In genomic region chr4:68347845-68348244, GRCh38 we compare ENCODE assay signal across 9 cellular contexts. TPM values are rescaled to one million over a fixed set of nuclear protein-coding genes. Genes with fewer than 3 reads are reported as not detected.
A peak's percentile ranks its signal among the peaks of the same experiment; 100 is the strongest.
DNase-seq lines count a peak whose midpoint lies in the region; ATAC-seq and TF ChIP-seq lines count a peak whose summit lies in the region.
"Had no signal": no experiment of that assay in that cellular context is flagged by ENCODE, and none has a peak within 500 bp of the region (broad histone marks: within the 10 kb centered on the region; RNA-seq: fewer than 3 reads in every experiment).

No MANE protein-coding gene starts in this region.

- H3K9me3 ChIP-seq in thymus (ENCODE audit: control insufficient read depth): no peaks in the 10 kb centered on the region

- H3K4me1 Mint-ChIP-seq in activated T-cell treated with anti-CD3 and anti-CD28 coated beads, Interleukin-2, amount 50 U/mL, for 4 hours (ENCODE audit: low read depth): peaks cover 44% of the 10 kb centered on the region
- H3K4me1 Mint-ChIP-seq in activated naive CD8-positive, alpha-beta T cell treated with anti-CD3 and anti-CD28 coated beads, Interleukin-2, amount 10 ng/mL, durations not matched to agents 7 days and 5 days: peaks cover 31% of the 10 kb centered on the region

- H3K27me3 Mint-ChIP-seq in activated T-cell treated with anti-CD3 and anti-CD28 coated beads, Interleukin-2, amount 50 U/mL, for 4 hours (ENCODE audit: low read depth): no peaks in the 10 kb centered on the region
- no peaks in the 10 kb centered on the region for H3K27me3 Mint-ChIP-seq in activated naive CD8-positive, alpha-beta T cell treated with anti-CD3 and anti-CD28 coated beads, Interleukin-2, amount 10 ng/mL, durations not matched to agents 7 days and 5 days

- peak overlapping the region; percentile 100 for H3K27ac Mint-ChIP-seq in activated naive CD8-positive, alpha-beta T cell treated with anti-CD3 and anti-CD28 coated beads, Interleukin-2, amount 10 ng/mL, durations not matched to agents 7 days and 5 days

- no peaks in the 10 kb centered on the region for H3K36me3 ChIP-seq in kidney epithelial cell (ENCODE audit: control insufficient read depth, insufficient read depth, low read length)
- no peaks in the 10 kb centered on the region for H3K36me3 ChIP-seq in thymus (ENCODE audit: control insufficient read depth, insufficient read depth)

- TF ChIP-seq CTCF in kidney epithelial cell (IDR thresholded peaks at IDR 0.05; ENCODE audit: insufficient read depth, low read length, poor library complexity, severe bottlenecking) (no peak), GM20000 (IDR thresholded peaks at IDR 0.05; ENCODE audit: extremely low read depth, missing control alignments) (no peak)

- POLR2A ChIA-PET in activated naive CD8-positive, alpha-beta T cell treated with anti-CD3 and anti-CD28 coated beads, Interleukin-2, amount 10 ng/mL, durations not matched to agents 7 days and 5 days (lab: Charles Lee): no interaction called here

- no peaks in the 10 kb centered on the region for H3K9me3 Mint-ChIP-seq in activated T-cell treated with anti-CD3 and anti-CD28 coated beads, Interleukin-2, amount 50 U/mL, for 4 hours
- no peaks in the 10 kb centered on the region for H3K9me3 Mint-ChIP-seq in activated naive CD8-positive, alpha-beta T cell treated with anti-CD3 and anti-CD28 coated beads, Interleukin-2, amount 10 ng/mL, durations not matched to agents 7 days and 5 days

- H3K4me3 ChIP-seq in kidney epithelial cell (ENCODE audit: low read depth, low read length) (peak overlapping the region; percentile 79), thymus (ENCODE audit: low read length) (peak overlapping the region; percentile 0)

- no peak overlapping the region for H3K27ac ChIP-seq in thymus (ENCODE audit: low read depth)

- WGBS in thymus: 37% methylated on average over 5 of the region's 5 CpGs

- DNase-seq in activated T-cell treated with anti-CD3 and anti-CD28 coated beads, Interleukin-2, amount 50 U/mL, for 4 hours: no peak
- no peak for DNase-seq in activated T-cell treated with anti-CD3 and anti-CD28 coated beads for 4 hours
- DNase-seq in activated naive CD8-positive, alpha-beta T cell treated with anti-CD3 and anti-CD28 coated beads, Interleukin-2, amount 10 ng/mL, durations not matched to agents 7 days and 5 days: no peak
- DNase-seq in kidney epithelial cell (ENCODE audit: low read depth): no peak
- no peak for DNase-seq in GM20000 (ENCODE audit: low spot score)
- DNase-seq in NCI-H345 (lab: John Stamatoyannopoulos, UW): no peak
- no peak for DNase-seq in HT-29 (ENCODE audit: low spot score)
- DNase-seq: COR-L47 had no signal

- no peaks in the 10 kb centered on the region for H3K4me1 ChIP-seq in thymus (ENCODE audit: control insufficient read depth, insufficient read depth, low read length)

- no peaks in the 10 kb centered on the region for H3K27me3 ChIP-seq in kidney epithelial cell (ENCODE audit: control insufficient read depth, insufficient read depth, low read length)
- no peaks in the 10 kb centered on the region for H3K27me3 ChIP-seq in thymus (ENCODE audit: control insufficient read depth, insufficient read depth)

- peaks cover 9% of the 10 kb centered on the region for H3K36me3 Mint-ChIP-seq in activated T-cell treated with anti-CD3 and anti-CD28 coated beads, Interleukin-2, amount 50 U/mL, for 4 hours (ENCODE audit: insufficient read depth)
- peaks cover 5% of the 10 kb centered on the region for H3K36me3 Mint-ChIP-seq in activated naive CD8-positive, alpha-beta T cell treated with anti-CD3 and anti-CD28 coated beads, Interleukin-2, amount 10 ng/mL, durations not matched to agents 7 days and 5 days

- ATAC-seq in activated T-cell treated with anti-CD3 and anti-CD28 coated beads, Interleukin-2, amount 50 U/mL, for 4 hours: no peak
- no peak for ATAC-seq in activated naive CD8-positive, alpha-beta T cell treated with anti-CD3 and anti-CD28 coated beads, Interleukin-2, amount 10 ng/mL, durations not matched to agents 7 days and 5 days (ENCODE audit: low read depth)

- H3K4me3 Mint-ChIP-seq in activated T-cell treated with anti-CD3 and anti-CD28 coated beads, Interleukin-2, amount 50 U/mL, for 4 hours: peak overlapping the region; percentile 92
- peak overlapping the region; percentile 99 for H3K4me3 Mint-ChIP-seq in activated naive CD8-positive, alpha-beta T cell treated with anti-CD3 and anti-CD28 coated beads, Interleukin-2, amount 10 ng/mL, durations not matched to agents 7 days and 5 days

RNA-seq across cellular contexts. Expression of gene YTHDC1, which starts 2.0 kb away (rescaled TPM):
- total RNA-seq in activated T-cell treated with anti-CD3 and anti-CD28 coated beads, Interleukin-2, amount 50 U/mL, for 4 hours: 10 to 100 TPM; 65.1 to 75.7 (median 75.6) TPM
- 100 to 1,000 TPM; 120 to 122 TPM for total RNA-seq in activated naive CD8-positive, alpha-beta T cell treated with anti-CD3 and anti-CD28 coated beads, Interleukin-2, amount 10 ng/mL, durations not matched to agents 7 days and 5 days
- 37.7 and 46.1 TPM in 2 replicates for total RNA-seq in kidney epithelial cell
- 90.8 TPM for polyA plus RNA-seq in thymus
- 27.7 and 27.8 TPM in 2 replicates for total RNA-seq in HT-29 (2014; rRNA removed; shearing (Covaris generic))
